Comparison of ENCODE assay signal across 8 cellular contexts in the genomic region with DNA sequence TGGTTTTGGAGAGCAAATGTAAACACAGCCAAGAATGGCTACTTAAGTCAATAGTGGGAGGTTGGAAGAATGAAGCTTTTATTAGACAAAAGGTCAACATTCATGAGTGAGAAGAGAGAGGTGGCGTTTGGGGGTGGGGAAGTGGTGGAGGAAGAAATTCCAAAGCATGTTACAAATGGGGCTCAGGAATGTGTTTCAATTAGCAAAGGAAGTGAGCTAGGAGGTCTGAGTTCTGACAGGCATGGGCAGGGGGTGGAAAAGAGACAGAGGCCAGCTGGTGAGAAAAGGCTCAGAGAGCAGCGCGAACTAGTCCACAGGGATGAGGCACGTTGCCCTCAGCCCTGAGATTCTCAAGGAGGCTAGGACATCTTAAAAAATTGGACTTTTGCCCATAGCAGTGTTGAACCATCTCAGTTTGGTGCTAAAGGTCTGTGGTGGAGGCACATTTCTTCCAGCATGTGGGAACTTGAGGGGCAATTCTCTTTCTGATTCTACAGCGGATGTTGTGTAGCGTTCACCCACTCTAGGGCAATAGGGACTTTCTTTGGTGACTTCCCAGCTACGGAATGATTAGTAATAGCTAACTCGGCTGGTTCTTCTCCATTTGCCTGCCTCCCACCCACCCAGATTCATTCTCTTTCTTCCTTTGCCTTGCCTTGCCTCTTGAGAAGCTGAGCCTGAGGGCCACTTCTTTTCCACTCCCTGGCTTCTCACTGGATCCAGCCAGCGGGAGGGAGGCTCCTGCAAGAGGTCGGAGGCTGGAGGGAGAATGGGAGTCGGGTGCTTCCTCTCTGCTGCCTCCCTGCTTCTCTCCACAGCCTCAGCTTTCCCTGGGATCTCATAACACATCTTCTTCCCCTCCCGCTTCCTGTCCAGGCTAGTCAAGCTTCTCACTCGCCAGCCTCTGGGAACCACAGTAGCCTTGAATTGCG. TPM values are rescaled to one million over a fixed set of nuclear protein-coding genes. Genes with fewer than 3 reads are reported as not detected.
DNase-seq lines count a peak whose midpoint lies in the region; ATAC-seq and TF ChIP-seq lines count a peak whose summit lies in the region.

No MANE protein-coding gene starts in this region.

- peaks cover 0 to 15% (median 5%) of the 10 kb centered on the region in 4 donors for H3K4me1 ChIP-seq in liver (ENCODE audit: control insufficient read depth in 4 of 4, insufficient read depth in 4 of 4, low read length in 3 of 4)

- peaks cover 4 to 12% of the 10 kb centered on the region in 2 donors for H3K36me3 Mint-ChIP-seq in activated naive CD4-positive, alpha-beta T cell treated with anti-CD3 and anti-CD28 coated beads, Interleukin-2, amount 50 U/mL, for 72 hours

- peak; percentile 36 for TF ChIP-seq POLR2A in GM19099 (IDR thresholded peaks at IDR 0.05; ENCODE audit: extremely low read depth, insufficient read length, low read depth)

- no peaks in the 10 kb centered on the region for H3K9me3 ChIP-seq in liver (ENCODE audit: control insufficient read depth in 4 of 4, low read length in 3 of 4)

- WGBS in liver: 84% methylated on average over 14 of the region's 14 CpGs

- no peaks in the 10 kb centered on the region for H3K27me3 ChIP-seq in liver (ENCODE audit: control insufficient read depth in 4 of 4, insufficient read depth in 4 of 4, low read length in 3 of 4)

- no peaks in the 10 kb centered on the region for H3K36me3 ChIP-seq in liver (ENCODE audit: control insufficient read depth in 4 of 4, insufficient read depth in 3 of 4, low read depth in 1 of 4, low read length in 3 of 4)

- TF ChIP-seq RAD21 in liver (IDR thresholded peaks at IDR 0.05): no peak

- peak overlapping the region; percentile 88 to 98 for H3K27ac Mint-ChIP-seq in activated naive CD4-positive, alpha-beta T cell treated with anti-CD3 and anti-CD28 coated beads, Interleukin-2, amount 50 U/mL, for 72 hours

- H3K4me3 ChIP-seq in liver (ENCODE audit: low read depth in 1 of 3, low read length in 3 of 3): no peak overlapping the region

- no peak overlapping the region for H3K9ac ChIP-seq in liver (ENCODE audit: low read depth in 1 of 2, low read length in 2 of 2)

- no peak overlapping the region for H3K27ac ChIP-seq in liver (ENCODE audit: low read depth in 1 of 2, low read length in 2 of 2)

- DNase-seq in COLO829 (ENCODE audit: low spot score): peak; percentile 96
- DNase-seq in activated naive CD4-positive, alpha-beta T cell treated with anti-CD3 and anti-CD28 coated beads, Interleukin-2, amount 50 U/mL, for 72 hours (ENCODE audit: low spot score in 2 of 2): no peak
- DNase-seq in globus pallidus (ENCODE audit: low spot score): no peak
- no peak for DNase-seq in NCI-H1048 (lab: John Stamatoyannopoulos, UW)
- no peak for DNase-seq in inferior parietal cortex (ENCODE audit: extremely low spot score)

- TF ChIP-seq CTCF in liver (IDR thresholded peaks at IDR 0.05; ENCODE audit: low read depth, low read length, missing input control): no peak

- ATAC-seq in HG03342 (IDR thresholded peaks at IDR 0.05; ENCODE audit: unreplicated experiment): peak; percentile 39
- ATAC-seq in activated naive CD4-positive, alpha-beta T cell treated with anti-CD3 and anti-CD28 coated beads, Interleukin-2, amount 50 U/mL, for 72 hours: peak; percentile 68 to 71

- no peaks in the 10 kb centered on the region for H3K9me3 Mint-ChIP-seq in activated naive CD4-positive, alpha-beta T cell treated with anti-CD3 and anti-CD28 coated beads, Interleukin-2, amount 50 U/mL, for 72 hours

TF ChIP-seq in liver, 16 proteins besides CTCF, POLR2A, EP300 and RAD21:
- no peak for TF ChIP-seq HNF4G (IDR thresholded peaks at IDR 0.05)
- TF ChIP-seq NR2F2 (IDR thresholded peaks at IDR 0.05): peak; percentile 56
- TF ChIP-seq RXRA (IDR thresholded peaks at IDR 0.05): peak in 1 of 2 donors; percentile 11
TF ChIP-seq in liver: peak in this region for 2.

RNA-seq across cellular contexts. Expression of a gene that starts 45.1 kb away (rescaled TPM):
- total RNA-seq in activated naive CD4-positive, alpha-beta T cell treated with anti-CD3 and anti-CD28 coated beads, Interleukin-2, amount 50 U/mL, for 72 hours: 10 to 100 TPM; 11.0 to 24.4 TPM
- 10 to 100 TPM in 1 of 2 donors, 1 to 10 TPM in 1; 7.8 to 15.7 TPM for total RNA-seq in liver
- 10 to 100 TPM in 1 of 2 donors, 1 to 10 TPM in 1; 7.5 to 16.8 TPM for polyA plus RNA-seq in liver
